In genomic region chr11:35042906-35043305, GRCh38 we compare ENCODE assay signal across 14 cellular contexts.
DNase-seq lines count a peak whose midpoint lies in the region; ATAC-seq and TF ChIP-seq lines count a peak whose summit lies in the region.
"Had no signal": no experiment of that assay in that cellular context is flagged by ENCODE, and none has a peak within 500 bp of the region (broad histone marks: within the 10 kb centered on the region; RNA-seq: fewer than 3 reads in every experiment).

No MANE protein-coding gene starts in this region.

- no peak overlapping the region for H2BK20ac ChIP-seq in IMR-90 (ENCODE audit: low read depth, low read length)

- no peak overlapping the region for H3K23ac ChIP-seq in IMR-90 (ENCODE audit: low read depth, low read length)

- H3K9me3 ChIP-seq in cardiac muscle cell (ENCODE audit: low read depth), result no peaks in the 10 kb centered on the region
- H3K9me3 ChIP-seq in right atrium auricular region, result no peaks in the 10 kb centered on the region
- H3K9me3 ChIP-seq in IMR-90 (ENCODE audit: control insufficient read depth, insufficient read depth, low read length), result no peaks in the 10 kb centered on the region
- H3K9me3 ChIP-seq in left lung, result no peaks in the 10 kb centered on the region
- H3K9me3 ChIP-seq in skeletal muscle tissue (ENCODE audit: control insufficient read depth in 3 of 3, low read length in 3 of 3), result no peaks in the 10 kb centered on the region
- H3K9me3 ChIP-seq in MM.1S (replicated peaks; ENCODE audit: insufficient read depth, low read length), result no peaks in the 10 kb centered on the region

- no peak overlapping the region for H2AFZ ChIP-seq in IMR-90 (replicated peaks; ENCODE audit: low read length, poor library complexity)
- no peak overlapping the region for H2AFZ ChIP-seq in MM.1S (ENCODE audit: low read length)
- H2AFZ ChIP-seq: GM23248 had no signal

- WGBS in IMR-90 (ENCODE audit: extremely low coverage in 2 of 2, insufficient read length in 1 of 2), 2 experiments, result no CpG with 5 or more reads among the region's 3 CpGs

- H3K4me3 ChIP-seq in cardiac muscle cell, result no peak overlapping the region
- no peak overlapping the region for H3K4me3 ChIP-seq in right atrium auricular region
- H3K4me3 ChIP-seq in IMR-90 (ENCODE audit: insufficient read depth, low read depth, low read length), result no peak overlapping the region
- H3K4me3 ChIP-seq in left lung, result no peak overlapping the region
- peak overlapping the region in 2 of 3 donors; percentile 3 to 39 for H3K4me3 ChIP-seq in skeletal muscle tissue (ENCODE audit: low read length in 3 of 3)
- H3K4me3 ChIP-seq in MM.1S (ENCODE audit: low read length), result no peak overlapping the region
- H3K4me3 ChIP-seq: GM23248 had no signal

- POLR2A ChIA-PET in IMR-90 (lab: Charles Lee; ENCODE audit: unreplicated experiment), result no interaction called here
- POLR2A ChIA-PET in activated CD4-positive, alpha-beta T cell treated with anti-CD3 and anti-CD28 coated beads for 36 hours (lab: Charles Lee), result no interaction called here

- H4K5ac ChIP-seq in IMR-90 (ENCODE audit: low read depth, low read length), result no peak overlapping the region

- H2BK120ac ChIP-seq in IMR-90 (ENCODE audit: low read depth, low read length), result no peak overlapping the region

- CTCF ChIA-PET in IMR-90 (lab: Yijun Ruan, JAX), result no interaction called here
- CTCF ChIA-PET in activated CD4-positive, alpha-beta T cell treated with anti-CD3 and anti-CD28 coated beads for 36 hours (lab: Charles Lee), result interaction anchor here (1.0 kb wide), 2 partner anchors 14 kb away, joined by 3 read pairs; no protein-coding TSS in a partner anchor

- peaks cover 7% of the 10 kb centered on the region for H3K36me3 Mint-ChIP-seq in activated CD4-positive, alpha-beta T cell treated with anti-CD3 and anti-CD28 coated beads for 36 hours (ENCODE audit: low read depth)

- no peak overlapping the region for H2AK9ac ChIP-seq in IMR-90 (replicated peaks; ENCODE audit: low read depth, low read length, poor library complexity)

- in situ Hi-C loops in IMR-90 (cut with MboI; ENCODE audit: low sequenced_read_pairs), result no loop called here

- no peaks in the 10 kb centered on the region for H3K79me2 ChIP-seq in MM.1S (ENCODE audit: low read length)

- H3K4me1 ChIP-seq in cardiac muscle cell (ENCODE audit: low read depth), result peaks cover 23% of the 10 kb centered on the region
- no peaks in the 10 kb centered on the region for H3K4me1 ChIP-seq in right atrium auricular region
- H3K4me1 ChIP-seq in IMR-90 (ENCODE audit: control insufficient read depth, insufficient read depth, low read length), result no peaks in the 10 kb centered on the region; the same call in 1 of the 2 replicates
- peaks cover 13 to 66% of the 10 kb centered on the region in 2 donors for H3K4me1 ChIP-seq in left lung
- peaks cover 26 to 31% (median 26%) of the 10 kb centered on the region in 3 donors for H3K4me1 ChIP-seq in skeletal muscle tissue (ENCODE audit: control insufficient read depth in 3 of 3, insufficient read depth in 3 of 3, low read length in 3 of 3)
- H3K4me1 ChIP-seq in MM.1S (ENCODE audit: low read length), result peaks cover 38% of the 10 kb centered on the region

- no peak overlapping the region for H3K4me3 Mint-ChIP-seq in activated CD4-positive, alpha-beta T cell treated with anti-CD3 and anti-CD28 coated beads for 36 hours

- intact Hi-C loops in IMR-90 (cut with micrococcal nuclease) (no loop called here), left lung (cut with DNase I) (no loop called here)
- intact Hi-C loops in activated CD4-positive, alpha-beta T cell treated with anti-CD3 and anti-CD28 coated beads for 36 hours (cut with DNase I, micrococcal nuclease), result no loop called here

- no peak overlapping the region for H4K91ac ChIP-seq in IMR-90 (ENCODE audit: insufficient read depth, low read depth, low read length)

- no peak for TF ChIP-seq POLR2A in IMR-90 (IDR thresholded peaks at IDR 0.05; ENCODE audit: low read depth, low read length)

- no peaks in the 10 kb centered on the region for H3K9me2 ChIP-seq in MM.1S (replicated peaks; ENCODE audit: insufficient read depth, low read length)

- H3K9ac ChIP-seq in IMR-90 (ENCODE audit: low read depth, low read length), result no peak overlapping the region
- H3K9ac ChIP-seq in skeletal muscle tissue (ENCODE audit: low read depth in 1 of 3, low read length in 3 of 3), result peak overlapping the region in 1 of 3 donors; percentile 44
- H3K9ac ChIP-seq in MM.1S (ENCODE audit: low read length), result no peak overlapping the region
- H3K9ac ChIP-seq: GM23248 had no signal

- no peak for TF ChIP-seq CTCF in cardiac muscle cell (IDR thresholded peaks at IDR 0.05; ENCODE audit: low read depth, low read length)
- TF ChIP-seq CTCF in right atrium auricular region (IDR thresholded peaks at IDR 0.05), result no peak
- TF ChIP-seq CTCF in IMR-90 (conservative IDR thresholded peaks at IDR 0.05; ENCODE audit: low read depth, low read length), result no peak
- TF ChIP-seq CTCF in left lung (IDR thresholded peaks at IDR 0.05), result no peak
- TF ChIP-seq CTCF in MM.1S (IDR thresholded peaks at IDR 0.05; ENCODE audit: low read length), result no peak

- H3K4me1 Mint-ChIP-seq in activated CD4-positive, alpha-beta T cell treated with anti-CD3 and anti-CD28 coated beads for 36 hours, result peaks cover 88% of the 10 kb centered on the region

- no peak overlapping the region for H3K14ac ChIP-seq in IMR-90 (replicated peaks; ENCODE audit: low read depth, low read length)

- BruUV-seq in IMR-90 (replicated peaks; lab: Mats Ljungman, UMichigan), result no TSS peak

- H3K4ac ChIP-seq in IMR-90 (ENCODE audit: low read depth, low read length), result no peak overlapping the region

- no peak overlapping the region for H3K56ac ChIP-seq in IMR-90 (ENCODE audit: extremely low read depth, insufficient read depth, low read length)

- H3K27ac Mint-ChIP-seq in activated CD4-positive, alpha-beta T cell treated with anti-CD3 and anti-CD28 coated beads for 36 hours, result no peak overlapping the region

- no peaks in the 10 kb centered on the region for H3K36me3 ChIP-seq in cardiac muscle cell
- H3K36me3 ChIP-seq in right atrium auricular region, result no peaks in the 10 kb centered on the region
- H3K36me3 ChIP-seq in IMR-90 (ENCODE audit: control insufficient read depth, insufficient read depth, low read length), result no peaks in the 10 kb centered on the region
- no peaks in the 10 kb centered on the region for H3K36me3 ChIP-seq in left lung
- no peaks in the 10 kb centered on the region for H3K36me3 ChIP-seq in skeletal muscle tissue (ENCODE audit: control insufficient read depth in 3 of 3, insufficient read depth in 3 of 3, low read length in 3 of 3)
- no peaks in the 10 kb centered on the region for H3K36me3 ChIP-seq in MM.1S (replicated peaks; ENCODE audit: insufficient read depth, low read length)

- peak in 1 of 2 donors; percentile 68 for DNase-seq in cardiac muscle cell (ENCODE audit: low read depth in 1 of 2, low spot score in 1 of 2)
- DNase-seq in right atrium auricular region (ENCODE audit: low spot score), result no peak
- no peak for DNase-seq in IMR-90
- DNase-seq in left lung, result no peak
- DNase-seq in activated CD4-positive, alpha-beta T cell treated with anti-CD3 and anti-CD28 coated beads for 36 hours, result no peak
- DNase-seq in DMS53 treated with DMSO at 0.1 percent for 48 hours (lab: John Stamatoyannopoulos, UW; ENCODE audit: unreplicated experiment), result no peak
- no peak for DNase-seq in MM.1S
- DNase-seq: GM23248; Kasumi-1; NCI-H1930; NCI-H524; NK-92 treated with Interleukin-12 subunit alpha and Interleukin-12 subunit beta, amount 100 ng/mL, for 24 hours had no signal

- peaks cover 19% of the 10 kb centered on the region for H3F3A ChIP-seq in MM.1S (ENCODE audit: insufficient read depth, low read length)

- peaks cover under 1% of the 10 kb centered on the region for H3K27me3 Mint-ChIP-seq in activated CD4-positive, alpha-beta T cell treated with anti-CD3 and anti-CD28 coated beads for 36 hours

- no peaks in the 10 kb centered on the region for H3K79me1 ChIP-seq in IMR-90 (ENCODE audit: low read depth in 1 of 2, low read length in 2 of 2)

- dilution Hi-C loops in IMR-90 (cut with HindIII; ENCODE audit: low sequenced_read_pairs, unreplicated experiment), result no loop called here

- H3K9me1 ChIP-seq in IMR-90 (ENCODE audit: insufficient read depth, low read length), result no peaks in the 10 kb centered on the region; the same call in 1 of the 2 replicates

- H3K18ac ChIP-seq in IMR-90 (ENCODE audit: low read depth, low read length), result no peak overlapping the region

- 0 out of 2 replicates have a peak, but pooled peaks have one; percentile 29 for ATAC-seq in IMR-90 (ENCODE audit: low read depth)
- peak; percentile 9 for ATAC-seq in left lung
- no peak for ATAC-seq in activated CD4-positive, alpha-beta T cell treated with anti-CD3 and anti-CD28 coated beads for 36 hours
- ATAC-seq: HCT116 had no signal

- H2BK15ac ChIP-seq in IMR-90 (ENCODE audit: low read depth, low read length), result no peak overlapping the region

- H3K4me2 ChIP-seq in IMR-90 (ENCODE audit: low read depth, low read length), result no peak overlapping the region
- no peak overlapping the region for H3K4me2 ChIP-seq in MM.1S (ENCODE audit: low read depth, low read length)

- H3K9me3 Mint-ChIP-seq in activated CD4-positive, alpha-beta T cell treated with anti-CD3 and anti-CD28 coated beads for 36 hours (ENCODE audit: low read depth), result peaks cover 2% of the 10 kb centered on the region

- no peaks in the 10 kb centered on the region for H3K27me3 ChIP-seq in cardiac muscle cell
- no peaks in the 10 kb centered on the region for H3K27me3 ChIP-seq in right atrium auricular region
- no peaks in the 10 kb centered on the region for H3K27me3 ChIP-seq in IMR-90 (ENCODE audit: control insufficient read depth, insufficient read depth, low read length)
- no peaks in the 10 kb centered on the region for H3K27me3 ChIP-seq in left lung
- no peaks in the 10 kb centered on the region for H3K27me3 ChIP-seq in skeletal muscle tissue (ENCODE audit: control insufficient read depth in 3 of 3, insufficient read depth in 3 of 3, low read length in 3 of 3)
- no peaks in the 10 kb centered on the region for H3K27me3 ChIP-seq in MM.1S (replicated peaks; ENCODE audit: insufficient read depth, low read length)

- no peak overlapping the region for H2BK5ac ChIP-seq in IMR-90 (ENCODE audit: low read depth, low read length, poor library complexity, severe bottlenecking)

- H4K8ac ChIP-seq in IMR-90 (ENCODE audit: low read depth in 2 of 2, low read length in 2 of 2), result no peak overlapping the region

- H4K20me1 ChIP-seq in IMR-90 (ENCODE audit: insufficient read depth, low read length) (no peaks in the 10 kb centered on the region), MM.1S (ENCODE audit: insufficient read depth, low read length) (no peaks in the 10 kb centered on the region)

- peak overlapping the region; percentile 78 for H3K27ac ChIP-seq in cardiac muscle cell
- H3K27ac ChIP-seq in right atrium auricular region, result no peak overlapping the region
- no peak overlapping the region for H3K27ac ChIP-seq in IMR-90 (ENCODE audit: insufficient read depth, low read length)
- H3K27ac ChIP-seq in left lung, result no peak overlapping the region
- H3K27ac ChIP-seq in skeletal muscle tissue (ENCODE audit: low read depth, low read length), result peak overlapping the region; percentile 68
- H3K27ac ChIP-seq in MM.1S (ENCODE audit: low read length), result no peak overlapping the region
- H3K27ac ChIP-seq: GM23248 had no signal

- no peak for TF ChIP-seq RAD21 in IMR-90 (IDR thresholded peaks at IDR 0.05; ENCODE audit: low read length)

- no peak overlapping the region for H2AK5ac ChIP-seq in IMR-90 (ENCODE audit: low read depth, low read length)

TF ChIP-seq in IMR-90, 13 proteins besides CTCF, POLR2A, EP300 and RAD21 (continues in another document):
- TF ChIP-seq FOS (IDR thresholded peaks at IDR 0.05; ENCODE audit: low read depth, low read length), result no peak

Comparison
In these comparisons a context has a peak if more than half of its experiments do, and no peak if none do; other contexts are left out.
1. H3K27ac ChIP-seq: peak in cardiac muscle cell (single experiment) and skeletal muscle tissue (single experiment); none in right atrium auricular region (0 of 2), IMR-90 (single experiment), left lung (0 of 2) and MM.1S (single experiment).
2. H3K4me3 ChIP-seq: peak in skeletal muscle tissue (2 of 3); none in cardiac muscle cell (single experiment), right atrium auricular region (0 of 2), IMR-90 (single experiment), left lung (0 of 2) and MM.1S (single experiment).